Comparison of ENCODE assay signal across 20 cellular contexts in genomic region chr7:54738737-54739136, GRCh38. TPM values are rescaled to one million over a fixed set of nuclear protein-coding genes. Genes with fewer than 3 reads are reported as not detected.
DNase-seq lines count a peak whose midpoint lies in the region; ATAC-seq, FAIRE-seq and TF ChIP-seq lines count a peak whose summit lies in the region.
"Had no signal": no experiment of that assay in that cellular context is flagged by ENCODE, and none has a peak within 500 bp of the region (broad histone marks: within the 10 kb centered on the region; RNA-seq: fewer than 3 reads in every experiment).

No MANE protein-coding gene starts in this region.

- H4K20me1 ChIP-seq in KMS-11 (ENCODE audit: insufficient read depth): no peaks in the 10 kb centered on the region

- no peaks in the 10 kb centered on the region for H3K27me3 Mint-ChIP-seq in activated T-helper 1 cell treated with anti-CD3 and anti-CD28 coated beads, Interleukin-12 subunit alpha, Interleukin-12 subunit beta, Interleukin-2, Interleukin-4 antibody, amounts not matched to agents 30 ng/mL and 10 ng/mL and 1 ng/mL, durations not matched to agents 14 hours and 24 hours and 36 hours (ENCODE audit: insufficient read depth)

- peak overlapping the region; percentile 31; the same call in 1 of the 2 replicates for H3K27ac ChIP-seq in KMS-11
- H3K27ac ChIP-seq: A549 had no signal

- DNase-seq in fibroblast of mammary gland (ENCODE audit: low read depth) (peak; percentile 10), urothelium cell line (ENCODE audit: low spot score) (no peak), HUDEP-2 (lab: John Stamatoyannopoulos, UW; ENCODE audit: unreplicated experiment in 76 of 76) (no peak)
- DNase-seq in activated CD4-positive, alpha-beta T cell treated with anti-CD3 and anti-CD28 coated beads, Interleukin-2, amount 50 U/mL, for 1 hour: no peak
- no peak for DNase-seq in activated T-helper 1 cell treated with anti-CD3 and anti-CD28 coated beads, Interleukin-12 subunit alpha, Interleukin-12 subunit beta, Interleukin-2, Interleukin-4 antibody, amounts not matched to agents 30 ng/mL and 10 ng/mL and 1 ng/mL, durations not matched to agents 14 hours and 24 hours and 36 hours (ENCODE audit: low spot score)
- DNase-seq: 8988T; ACHN; C1 segment of cervical spinal cord; Calu3; CD4-positive, alpha-beta memory T cell; COR-L47; DND-41; GOT3; HFFc6 had no signal

- no peak overlapping the region for H3K9ac ChIP-seq in KMS-11

- no peak overlapping the region for H3K4me3 Mint-ChIP-seq in activated T-helper 1 cell treated with anti-CD3 and anti-CD28 coated beads, Interleukin-12 subunit alpha, Interleukin-12 subunit beta, Interleukin-2, Interleukin-4 antibody, amounts not matched to agents 30 ng/mL and 10 ng/mL and 1 ng/mL, durations not matched to agents 14 hours and 24 hours and 36 hours
- H3K4me3 Mint-ChIP-seq: CD4-positive, alpha-beta memory T cell; HFFc6 had no signal

- TF ChIP-seq CTCF in KMS-11 (conservative IDR thresholded peaks at IDR 0.05; ENCODE audit: low read depth, low read length): no peak
- no peak for TF ChIP-seq CTCF in fibroblast of mammary gland (conservative IDR thresholded peaks at IDR 0.05; ENCODE audit: control insufficient read depth, insufficient read depth, low read depth, low read length)

- no peaks in the 10 kb centered on the region for H3K27me3 ChIP-seq in KMS-11 (ENCODE audit: insufficient read depth, low read depth)

- no peaks in the 10 kb centered on the region for H3K79me2 ChIP-seq in KMS-11 (ENCODE audit: insufficient read depth, low read depth)

- peak overlapping the region; percentile 74 for H3K4me2 ChIP-seq in KMS-11
- H3K4me2 ChIP-seq: A549 had no signal

- ATAC-seq in SK-N-SH treated with all-trans-retinoic acid at 6 μM for 48 hours: peak; percentile 92
- ATAC-seq: A549 had no signal

- no peak for FAIRE-seq in urothelium cell line (lab: Jason Lieb, UNC)
- FAIRE-seq: A549, GM12892, H54 had no signal

- H3K27ac Mint-ChIP-seq in activated T-helper 1 cell treated with anti-CD3 and anti-CD28 coated beads, Interleukin-12 subunit alpha, Interleukin-12 subunit beta, Interleukin-2, Interleukin-4 antibody, amounts not matched to agents 30 ng/mL and 10 ng/mL and 1 ng/mL, durations not matched to agents 14 hours and 24 hours and 36 hours: no peak overlapping the region
- H3K27ac Mint-ChIP-seq: CD4-positive, alpha-beta memory T cell; HFFc6 had no signal

- H3K4me1 ChIP-seq in KMS-11 (ENCODE audit: low read depth, poor library complexity, severe bottlenecking): peaks cover 31% of the 10 kb centered on the region
- H3K4me1 ChIP-seq: A549, HAP-1 had no signal

- H3K9me3 Mint-ChIP-seq in activated T-helper 1 cell treated with anti-CD3 and anti-CD28 coated beads, Interleukin-12 subunit alpha, Interleukin-12 subunit beta, Interleukin-2, Interleukin-4 antibody, amounts not matched to agents 30 ng/mL and 10 ng/mL and 1 ng/mL, durations not matched to agents 14 hours and 24 hours and 36 hours: peaks cover 8% of the 10 kb centered on the region
- H3K9me3 Mint-ChIP-seq: HFFc6 had no signal

- no peak overlapping the region for H2AFZ ChIP-seq in KMS-11 (ENCODE audit: low read depth)

- intact Hi-C loops in activated T-helper 1 cell treated with anti-CD3 and anti-CD28 coated beads, Interleukin-12 subunit alpha, Interleukin-12 subunit beta, Interleukin-2, Interleukin-4 antibody, amounts not matched to agents 30 ng/mL and 10 ng/mL and 1 ng/mL, durations not matched to agents 14 hours and 24 hours and 36 hours (cut with micrococcal nuclease): no loop called here

- no peak overlapping the region for H3K4me3 ChIP-seq in KMS-11 (IDR thresholded peaks at IDR 0.05; ENCODE audit: insufficient read depth, low read depth, low read length)
- H3K4me3 ChIP-seq in fibroblast of mammary gland (ENCODE audit: control insufficient read depth, low read depth, low read length): no peak overlapping the region
- H3K4me3 ChIP-seq: A549, HAP-1 had no signal

- H3K36me3 Mint-ChIP-seq in activated T-helper 1 cell treated with anti-CD3 and anti-CD28 coated beads, Interleukin-12 subunit alpha, Interleukin-12 subunit beta, Interleukin-2, Interleukin-4 antibody, amounts not matched to agents 30 ng/mL and 10 ng/mL and 1 ng/mL, durations not matched to agents 14 hours and 24 hours and 36 hours (ENCODE audit: low read depth): no peaks in the 10 kb centered on the region

- H3K4me1 Mint-ChIP-seq in activated T-helper 1 cell treated with anti-CD3 and anti-CD28 coated beads, Interleukin-12 subunit alpha, Interleukin-12 subunit beta, Interleukin-2, Interleukin-4 antibody, amounts not matched to agents 30 ng/mL and 10 ng/mL and 1 ng/mL, durations not matched to agents 14 hours and 24 hours and 36 hours (ENCODE audit: low read depth): no peaks in the 10 kb centered on the region
- H3K4me1 Mint-ChIP-seq: CD4-positive, alpha-beta memory T cell had no signal

- H3K36me3 ChIP-seq in KMS-11 (ENCODE audit: insufficient read depth): no peaks in the 10 kb centered on the region
- H3K36me3 ChIP-seq: HAP-1 had no signal

TF ChIP-seq in SK-N-SH treated with all-trans-retinoic acid at 6 μM for 48 hours, 23 proteins besides CTCF, POLR2A, EP300 and RAD21:
- TF ChIP-seq TCF4 (CRISPR knock-in tag; IDR thresholded peaks at IDR 0.05; ENCODE audit: borderline replicate concordance): peak; percentile 72
- TF ChIP-seq ZNF8 (CRISPR knock-in tag; IDR thresholded peaks at IDR 0.05): 0 out of 2 replicates have a peak, but pooled peaks have one; percentile 24
- no peak for TF ChIP-seq ISL1 (CRISPR knock-in tag; IDR thresholded peaks at IDR 0.05)

RNA-seq across cellular contexts. Expression of gene SEC61G, which starts 20.3 kb away (rescaled TPM):
- 160 and 168 TPM in 2 replicates for total RNA-seq in activated T-helper 1 cell treated with anti-CD3 and anti-CD28 coated beads, Interleukin-12 subunit alpha, Interleukin-12 subunit beta, Interleukin-2, Interleukin-4 antibody, amounts not matched to agents 30 ng/mL and 10 ng/mL and 1 ng/mL, durations not matched to agents 14 hours and 24 hours and 36 hours
